17 cellular contexts compared by ENCODE assay signal in the genomic region with DNA sequence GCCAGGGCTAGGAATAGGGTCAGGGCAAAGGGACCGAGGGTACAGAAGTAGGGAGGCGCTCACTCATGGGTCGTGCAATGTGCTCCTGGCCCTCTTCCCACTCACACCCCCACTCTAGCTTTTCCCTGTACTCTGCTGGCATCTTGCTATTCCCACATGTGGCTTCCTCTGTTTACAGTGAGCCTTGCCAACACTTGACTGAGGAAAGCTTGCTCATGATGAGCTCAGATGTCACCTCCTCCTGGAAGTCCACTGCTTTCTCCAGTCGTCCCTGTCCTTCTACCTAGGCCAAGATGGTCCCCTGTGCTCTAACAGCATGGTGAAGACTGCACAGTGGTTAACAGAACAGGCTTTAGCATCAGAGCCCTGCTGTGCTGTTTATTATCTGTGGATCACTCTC. TPM values are rescaled to one million over a fixed set of nuclear protein-coding genes. Genes with fewer than 3 reads are reported as not detected.
DNase-seq lines count a peak whose midpoint lies in the region; ATAC-seq, FAIRE-seq and TF ChIP-seq lines count a peak whose summit lies in the region.
"Had no signal": no experiment of that assay in that cellular context is flagged by ENCODE, and none has a peak within 500 bp of the region (broad histone marks: within the 10 kb centered on the region; RNA-seq: fewer than 3 reads in every experiment).

No MANE protein-coding gene starts in this region.

- H2AFZ ChIP-seq in K562 (ENCODE audit: low read depth, low read length) (no peak overlapping the region), neuronal stem cell (ENCODE audit: low read length) (no peak overlapping the region)
- H2AFZ ChIP-seq: GM23338 had no signal

- no peak overlapping the region for H2BK15ac ChIP-seq in neuronal stem cell (ENCODE audit: low read length)

- no peak overlapping the region for H2AK5ac ChIP-seq in neuronal stem cell (ENCODE audit: low read depth, low read length)

- in situ Hi-C loops in K562 (cut with MboI) (no loop called here), transverse colon (cut with MboI; ENCODE audit: low pct_ligation_motif_present in 1 of 4, low pct_unique_long_range_greater_than_20kb in 1 of 4, low sequenced_read_pairs in 3 of 4) (loop anchor here in 1 of 4 donors (10.0 kb wide), 1 partner anchor 59 kb away; no protein-coding TSS in a partner anchor)

- TF ChIP-seq POLR2A in K562 (conservative IDR thresholded peaks at IDR 0.05): no peak
- TF ChIP-seq POLR2A in transverse colon (IDR thresholded peaks at IDR 0.05): no peak

- ATAC-seq in K562: no peak
- ATAC-seq: GM12878, GM23338, HepG2 had no signal

- intact Hi-C loops in A673 (cut with micrococcal nuclease; ENCODE audit: unreplicated experiment) (no loop called here), K562 (cut with micrococcal nuclease) (no loop called here), posterior vena cava (cut with DNase I) (no loop called here), transverse colon (cut with DNase I; ENCODE audit: low total_unique reads) (no loop called here)

- H4K20me1 ChIP-seq in K562 (replicated peaks; ENCODE audit: control insufficient read depth, insufficient read depth, low read length): no peaks in the 10 kb centered on the region
- H4K20me1 ChIP-seq: BLaER1 treated with 17β-estradiol and CSF1 and Interleukin-3, amounts not matched to agents 10 nM and 100 nM had no signal

- H3K36me3 ChIP-seq in A673 (ENCODE audit: insufficient read depth, low read length, poor library complexity, severe bottlenecking) (no peaks in the 10 kb centered on the region), HEK293 (ENCODE audit: control insufficient read depth in 2 of 2, insufficient read depth in 1 of 2, low read length in 2 of 2) (no peaks in the 10 kb centered on the region), K562 (ENCODE audit: control insufficient read depth, insufficient read depth, low read length) (no peaks in the 10 kb centered on the region), neuronal stem cell (replicated peaks in 1 of 2; ENCODE audit: control insufficient read depth in 2 of 2, insufficient read depth in 2 of 2, low read length in 2 of 2) (no peaks in the 10 kb centered on the region), transverse colon (no peaks in the 10 kb centered on the region)
- H3K36me3 ChIP-seq: BLaER1 treated with 17β-estradiol and CSF1 and Interleukin-3, amounts not matched to agents 10 nM and 100 nM had no signal

- TF ChIP-seq CTCF in A673 (conservative IDR thresholded peaks at IDR 0.05; ENCODE audit: low read depth, low read length): no peak
- TF ChIP-seq CTCF in HEK293 (tag by site-specific recombination; IDR thresholded peaks at IDR 0.05): no peak
- no peak for TF ChIP-seq CTCF in K562 (IDR thresholded peaks at IDR 0.05 in 2 of 3, conservative IDR thresholded peaks at IDR 0.05 in 1 of 3; ENCODE audit: insufficient read depth in 2 of 3, low read depth in 1 of 3, low read length in 3 of 3)
- TF ChIP-seq CTCF in transverse colon (IDR thresholded peaks at IDR 0.05): no peak

- no peak for FAIRE-seq in K562 (lab: Jason Lieb, UNC)
- FAIRE-seq: GM12878, GM18507, HepG2, HTR-8/SVneo had no signal

- H3K4me1 ChIP-seq in A673 (ENCODE audit: insufficient read depth, low read length, poor library complexity, severe bottlenecking): peaks cover 33% of the 10 kb centered on the region
- no peaks in the 10 kb centered on the region for H3K4me1 ChIP-seq in HEK293 (ENCODE audit: control insufficient read depth, insufficient read depth, low read length)
- H3K4me1 ChIP-seq in K562 (replicated peaks in 1 of 2; ENCODE audit: control insufficient read depth in 2 of 2, insufficient read depth in 2 of 2, low read length in 2 of 2): peaks cover 0 to 5% of the 10 kb centered on the region in 2 experiments; a peak in 2 of 5 replicates
- no peaks in the 10 kb centered on the region for H3K4me1 ChIP-seq in neuronal stem cell (ENCODE audit: control insufficient read depth in 2 of 2, insufficient read depth in 1 of 2, low read depth in 1 of 2, low read length in 2 of 2)
- H3K4me1 ChIP-seq in transverse colon: peaks cover 0 to 7% (median 3%) of the 10 kb centered on the region in 4 donors

- no peak overlapping the region for H2BK5ac ChIP-seq in neuronal stem cell (ENCODE audit: low read length)

- no peak overlapping the region for H3K4ac ChIP-seq in neuronal stem cell (ENCODE audit: low read length)

- no peak overlapping the region for H3K4me2 ChIP-seq in K562 (ENCODE audit: insufficient read depth, low read length)
- no peak overlapping the region for H3K4me2 ChIP-seq in neuronal stem cell (ENCODE audit: insufficient read depth, low read length, poor library complexity, severe bottlenecking)
- H3K4me2 ChIP-seq: BLaER1 treated with 17β-estradiol and CSF1 and Interleukin-3, amounts not matched to agents 10 nM and 100 nM; GM23338 had no signal

- DNase-seq in A673 (ENCODE audit: low spot score) (peak; percentile 29), K562 (ENCODE audit: extremely low read depth in 1 of 4, low spot score in 3 of 4) (no peak), neuronal stem cell (ENCODE audit: low spot score) (no peak), posterior vena cava (ENCODE audit: low spot score) (no peak), middle frontal gyrus (ENCODE audit: extremely low spot score, low spot score) (no peak), transverse colon (no peak)
- DNase-seq: CD4-positive, CD25-positive, alpha-beta regulatory T cell; H9; HFFc6 had no signal

- H3K79me1 ChIP-seq in neuronal stem cell (ENCODE audit: low read depth, low read length): no peaks in the 10 kb centered on the region

- H3K23ac ChIP-seq in neuronal stem cell (ENCODE audit: low read depth, low read length, poor library complexity): no peak overlapping the region

- H3K27ac ChIP-seq in A673 (ENCODE audit: low read depth, low read length, poor library complexity, severe bottlenecking) (no peak overlapping the region), HEK293 (ENCODE audit: extremely low read depth, low read depth, low read length) (no peak overlapping the region), K562 (ENCODE audit: extremely low read depth, low read depth, low read length) (no peak overlapping the region), neuronal stem cell (replicated peaks; ENCODE audit: low read length) (no peak overlapping the region), transverse colon (no peak overlapping the region)
- H3K27ac ChIP-seq: 22Rv1; BLaER1 treated with 17β-estradiol and CSF1 and Interleukin-3, amounts not matched to agents 10 nM and 100 nM had no signal

- H3K9me3 ChIP-seq in A673 (ENCODE audit: low read depth, low read length, poor library complexity, severe bottlenecking) (no peaks in the 10 kb centered on the region), HEK293 (ENCODE audit: control insufficient read depth, insufficient read depth, low read depth, low read length) (no peaks in the 10 kb centered on the region), K562 (replicated peaks; ENCODE audit: control insufficient read depth, insufficient read depth, low read depth, low read length) (no peaks in the 10 kb centered on the region), neuronal stem cell (replicated peaks in 1 of 2; ENCODE audit: control insufficient read depth in 2 of 2, insufficient read depth in 1 of 2, low read depth in 1 of 2, low read length in 2 of 2) (peaks cover 0 to 2% of the 10 kb centered on the region in 2 donors), transverse colon (no peaks in the 10 kb centered on the region)
- H3K9me3 ChIP-seq: BLaER1 treated with 17β-estradiol and CSF1 and Interleukin-3, amounts not matched to agents 10 nM and 100 nM had no signal

- no peak for TF ChIP-seq EP300 in K562 (IDR thresholded peaks at IDR 0.05; ENCODE audit: low read length)
- no peak for TF ChIP-seq EP300 in transverse colon (IDR thresholded peaks at IDR 0.05; ENCODE audit: low read depth)

- POLR2A ChIA-PET in A673 (lab: Charles Lee; ENCODE audit: low non-redundant PET): no interaction called here
- POLR2A ChIA-PET in HEK293 (lab: Yijun Ruan, JAX): interaction anchor here (1.3 kb wide), 1 partner anchor 11 kb away, joined by 5 read pairs; no protein-coding TSS in a partner anchor
- POLR2A ChIA-PET in K562 (lab: Yijun Ruan, JAX): interaction anchor here (0.6 to 4.4 kb wide), 3 partner anchors 17 to 50 kb away, joined by 4 to 28 read pairs (median 7); partner anchors contain the start of gene NFYC

- BruUV-seq in A673 (replicated peaks; lab: Mats Ljungman, UMichigan): no TSS peak
- BruUV-seq in K562 (replicated peaks; lab: Mats Ljungman, UMichigan): no TSS peak

- H3K27me3 ChIP-seq in A673 (replicated peaks; ENCODE audit: insufficient read depth, low read depth, low read length, poor library complexity): no peaks in the 10 kb centered on the region
- peaks cover 0 to 10% of the 10 kb centered on the region in 2 experiments; a peak in 3 of 5 replicates for H3K27me3 ChIP-seq in K562 (ENCODE audit: control insufficient read depth in 2 of 2, insufficient read depth in 2 of 2, low read length in 2 of 2)
- H3K27me3 ChIP-seq in neuronal stem cell (ENCODE audit: control insufficient read depth in 3 of 3, insufficient read depth in 3 of 3, low read depth in 1 of 3, low read length in 3 of 3): peaks cover 0 to 2% (median 0%) of the 10 kb centered on the region in 3 experiments
- H3K27me3 ChIP-seq in transverse colon: no peaks in the 10 kb centered on the region
- H3K27me3 ChIP-seq: BLaER1 treated with 17β-estradiol and CSF1 and Interleukin-3, amounts not matched to agents 10 nM and 100 nM had no signal

- H3K18ac ChIP-seq in neuronal stem cell (ENCODE audit: low read length): peak overlapping the region; percentile 67

- H3K4me3 ChIP-seq in A673 (ENCODE audit: low read depth, low read length, poor library complexity, severe bottlenecking) (no peak overlapping the region), HEK293 (ENCODE audit: low read depth, low read length) (no peak overlapping the region), K562 (no peak overlapping the region), neuronal stem cell (ENCODE audit: low read length in 2 of 2) (no peak overlapping the region), transverse colon (no peak overlapping the region)
- H3K4me3 ChIP-seq: BLaER1 treated with 17β-estradiol and CSF1 and Interleukin-3, amounts not matched to agents 10 nM and 100 nM; GM12878; GM23338 had no signal

- H4K8ac ChIP-seq in neuronal stem cell (ENCODE audit: low read depth, low read length): peak overlapping the region; percentile 31

- no peak overlapping the region for H2BK120ac ChIP-seq in neuronal stem cell (ENCODE audit: low read depth, low read length)

- H3K79me2 ChIP-seq in K562 (ENCODE audit: control insufficient read depth, insufficient read depth, low read length): no peaks in the 10 kb centered on the region

- peak overlapping the region; percentile 77 for H3K14ac ChIP-seq in neuronal stem cell (ENCODE audit: low read length)

- 17% methylated on average over 4 of the region's 4 CpGs for WGBS in K562 (ENCODE audit: insufficient coverage, low coverage, missing lambda C conversion rate)
- WGBS in neuronal stem cell (ENCODE audit: extremely low coverage in 2 of 2, insufficient read length in 2 of 2, insufficient replicate concordance in 1 of 2), 2 donors: no CpG with 5 or more reads among the region's 4 CpGs
- 80 to 87% methylated on average over 1 to 4 of the region's 4 CpGs for WGBS in transverse colon (ENCODE audit: low coverage in 1 of 2), 2 donors

- peak overlapping the region; percentile 32 for H2BK12ac ChIP-seq in neuronal stem cell (ENCODE audit: low read length)

- H3K9ac ChIP-seq in K562 (ENCODE audit: insufficient read depth in 1 of 2, low read depth in 2 of 2, low read length in 2 of 2) (no peak overlapping the region), neuronal stem cell (ENCODE audit: low read depth, low read length, poor library complexity) (no peak overlapping the region)
- H3K9ac ChIP-seq: BLaER1 treated with 17β-estradiol and CSF1 and Interleukin-3, amounts not matched to agents 10 nM and 100 nM had no signal

- no peak for TF ChIP-seq RAD21 in K562 (CRISPR knock-in tag; conservative IDR thresholded peaks at IDR 0.05 in 1 of 2, IDR thresholded peaks at IDR 0.05 in 1 of 2)

- no peaks in the 10 kb centered on the region for H3K9me1 ChIP-seq in K562 (ENCODE audit: control insufficient read depth, insufficient read depth, low read length)

- CTCF ChIA-PET in A673 (lab: Charles Lee) (interaction anchor here (0.7 kb wide), 1 partner anchor 267 kb away, joined by 3 read pairs; no protein-coding TSS in a partner anchor), HEK293 (lab: Yijun Ruan, JAX) (no interaction called here), K562 (lab: Yijun Ruan, JAX; ENCODE audit: low intra/inter-chr PET ratio) (no interaction called here)

- H4K91ac ChIP-seq in neuronal stem cell (ENCODE audit: low read depth, low read length, poor library complexity): no peak overlapping the region

RNA-seq across cellular contexts. Expression of gene RIMS3, which starts 8.0 kb away (rescaled TPM):
- total RNA-seq in A673 (2021): 9.9 and 21.5 TPM in 2 replicates
- 0.76 and 1.4 TPM in 2 replicates for total RNA-seq in K562 (2011; cell fraction: chromatin; rRNA removed; ENCODE audit: low replicate concordance)
- total RNA-seq in K562 (2011; cell fraction: nucleolus; rRNA removed): 0.66 and 0.67 TPM in 2 replicates
- 0.73 and 0.76 TPM in 2 replicates for total RNA-seq in K562 (2011; cell fraction: nucleoplasm; rRNA removed)
- 0.59 and 0.82 TPM in 2 replicates for total RNA-seq in K562 (2014; rRNA removed)
- total RNA-seq in K562 (2014; rRNA removed; fragmentation: Illumina TruSeq; extraction: Trizol): 0.69 and 0.77 TPM in 2 replicates
- 0.38 and 0.47 TPM in 2 replicates for total RNA-seq in K562 (2015; rRNA removed; fragmentation: Illumina TruSeq; extraction: Trizol)
- total RNA-seq in K562 (2021): 1.2 and 1.3 TPM in 2 replicates
- 0.78 and 1.2 TPM in 2 replicates for polyA plus RNA-seq in K562 (2011; rRNA removed)
- polyA plus RNA-seq in K562 (2011; cell fraction: cytosol; rRNA removed): 0.97 and 1.3 TPM in 2 replicates
- 1.9 and 2.7 TPM in 2 replicates for polyA plus RNA-seq in K562 (2011; cell fraction: nucleus; rRNA removed)
- 0.66 and 1.9 TPM in 2 replicates for polyA plus RNA-seq in K562 (2012)
- 0.71 and 0.75 TPM in 2 replicates for polyA plus RNA-seq in K562 (2014; fragmentation: Illumina TruSeq; extraction: Trizol)
- under 1 TPM; 0.06 to 0.15 TPM for polyA plus RNA-seq in K562 (2014; fragmentation: Nextera tagmentation; extraction: Ambion mirVana)
- 0.43 and 0.45 TPM in 2 replicates for polyA plus RNA-seq in K562 (2014; rRNA removed)
- polyA minus RNA-seq in K562 (2011; rRNA and poly(A)+ RNA removed): 1.2 and 1.3 TPM in 2 replicates
- polyA minus RNA-seq in K562 (2011; cell fraction: cytosol; rRNA and poly(A)+ RNA removed): 0.73 and 1.1 TPM in 2 replicates
- 0.40 and 0.56 TPM in 2 replicates for polyA minus RNA-seq in K562 (2011; cell fraction: nucleus; rRNA and poly(A)+ RNA removed)
- 14.6 TPM for polyA plus RNA-seq in neuronal stem cell (2013, experiment 1 of 2)
- polyA plus RNA-seq in neuronal stem cell (2013, experiment 2 of 2): 14.4 TPM
- 10 to 100 TPM in 1 of 2 donors, 1 to 10 TPM in 1; 8.2 to 11.2 TPM for total RNA-seq in posterior vena cava
- total RNA-seq in transverse colon: 10 to 100 TPM in 1 of 4 donors, 1 to 10 TPM in 3; 1.9 to 14.7 (median 5.4) TPM

RNA-seq across cellular contexts. Expression of gene NFYC, which starts 18.1 kb away (rescaled TPM):
- total RNA-seq in A673 (2021) (81.9 and 83.0 TPM in 2 replicates), K562 (2014; rRNA removed) (41.1 and 44.2 TPM in 2 replicates), K562 (2014; rRNA removed; fragmentation: Illumina TruSeq; extraction: Trizol) (22.7 and 26.4 TPM in 2 replicates), K562 (2015; rRNA removed; fragmentation: Illumina TruSeq; extraction: Trizol) (31.2 and 31.4 TPM in 2 replicates), K562 (2021) (53.9 and 59.8 TPM in 2 replicates), posterior vena cava (10 to 100 TPM; 33.5 to 44.8 TPM), transverse colon (100 to 1,000 TPM in 1 of 4 donors, 10 to 100 TPM in 3; 34.4 to 101 (median 76.4) TPM)
- total RNA-seq in K562 (2011; cell fraction: chromatin; rRNA removed; ENCODE audit: low replicate concordance): 51.1 and 58.3 TPM in 2 replicates
- total RNA-seq in K562 (2011; cell fraction: nucleolus; rRNA removed): 43.8 and 43.9 TPM in 2 replicates
- total RNA-seq in K562 (2011; cell fraction: nucleoplasm; rRNA removed): 49.1 and 60.1 TPM in 2 replicates
- polyA plus RNA-seq in K562 (2011; rRNA removed) (47.2 and 65.6 TPM in 2 replicates), K562 (2014; fragmentation: Illumina TruSeq; extraction: Trizol) (56.2 and 65.1 TPM in 2 replicates), K562 (2014; fragmentation: Nextera tagmentation; extraction: Ambion mirVana) (1 to 10 TPM; 4.8 to 7.2 TPM), K562 (2014; rRNA removed) (51.3 and 57.7 TPM in 2 replicates)
- polyA plus RNA-seq in K562 (2011; cell fraction: cytosol; rRNA removed): 78.9 and 120 TPM in 2 replicates
- 72.3 and 83.1 TPM in 2 replicates for polyA plus RNA-seq in K562 (2011; cell fraction: nucleus; rRNA removed)
- polyA plus RNA-seq in K562 (2012): 52.9 and 79.3 TPM in 2 replicates
- 45.7 and 65.0 TPM in 2 replicates for polyA minus RNA-seq in K562 (2011; rRNA and poly(A)+ RNA removed)
- 38.9 and 49.7 TPM in 2 replicates for polyA minus RNA-seq in K562 (2011; cell fraction: cytosol; rRNA and poly(A)+ RNA removed)
- polyA minus RNA-seq in K562 (2011; cell fraction: nucleus; rRNA and poly(A)+ RNA removed): 34.9 and 50.8 TPM in 2 replicates
- polyA plus RNA-seq in neuronal stem cell (2013, experiment 1 of 2): 58.9 TPM
- polyA plus RNA-seq in neuronal stem cell (2013, experiment 2 of 2): 58.8 TPM
